ENCODE assay signal across 11 cellular contexts in the genomic region with DNA sequence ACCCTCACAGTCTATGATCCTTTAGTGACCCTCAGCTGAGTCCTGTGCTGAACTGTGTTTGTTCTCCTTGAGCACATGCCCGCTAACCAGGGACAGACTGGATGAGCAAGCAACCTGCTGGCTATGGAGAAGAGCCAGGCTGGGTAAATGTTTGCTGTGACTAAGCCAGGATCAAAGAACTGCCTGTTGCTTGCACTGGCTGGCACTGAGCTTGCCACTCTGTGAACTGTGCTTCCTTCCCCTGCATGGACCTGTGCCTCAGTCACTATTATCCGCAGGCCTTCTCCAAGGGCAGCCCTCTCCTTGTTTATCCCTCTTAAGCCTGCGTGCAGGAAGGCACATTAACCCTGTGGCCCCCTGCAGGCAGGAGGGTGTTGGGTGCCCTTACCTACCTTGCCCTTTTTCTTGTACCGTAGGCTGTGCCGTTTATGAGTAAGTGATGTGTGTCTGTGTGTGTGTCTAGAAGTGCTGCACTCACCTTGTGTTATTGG. TPM values are rescaled to one million over a fixed set of nuclear protein-coding genes. Genes with fewer than 3 reads are reported as not detected.
DNase-seq lines count a peak whose midpoint lies in the region; TF ChIP-seq lines count a peak whose summit lies in the region.
"Had no signal": no experiment of that assay in that cellular context is flagged by ENCODE, and none has a peak within 500 bp of the region (broad histone marks: within the 10 kb centered on the region; RNA-seq: fewer than 3 reads in every experiment).

No MANE protein-coding gene starts in this region.

- H3K9me3 Mint-ChIP-seq in endodermal cell: no peaks in the 10 kb centered on the region

- in situ Hi-C loops in GM13976 (cut with MboI; ENCODE audit: low sequenced_read_pairs, unreplicated experiment): no loop called here

- no peak for TF ChIP-seq POLR2A in Peyer's patch (IDR thresholded peaks at IDR 0.05)

- TF ChIP-seq CTCF in DOHH2 (IDR thresholded peaks at IDR 0.05; ENCODE audit: low read depth, low read length, poor library complexity, severe bottlenecking) (no peak), Peyer's patch (IDR thresholded peaks at IDR 0.05) (no peak), endodermal cell (conservative IDR thresholded peaks at IDR 0.05) (no peak), osteoblast (IDR thresholded peaks at IDR 0.05; ENCODE audit: extremely low read depth, low read depth, low read length) (no peak), GM13976 (IDR thresholded peaks at IDR 0.05; ENCODE audit: borderline replicate concordance, control extremely low read depth, extremely low read depth, insufficient read depth, missing control alignments) (no peak)

- H3K9me3 ChIP-seq in DOHH2 (ENCODE audit: control insufficient read depth, insufficient read depth, low read length) (no peaks in the 10 kb centered on the region), Peyer's patch (no peaks in the 10 kb centered on the region), endodermal cell (ENCODE audit: control insufficient read depth, low read length) (no peaks in the 10 kb centered on the region), osteoblast (ENCODE audit: low read depth, low read length) (no peaks in the 10 kb centered on the region)

- H3K27ac Mint-ChIP-seq in endodermal cell: peak overlapping the region; percentile 12

- H3F3A ChIP-seq in DOHH2 (ENCODE audit: control insufficient read depth, insufficient read depth): no peaks in the 10 kb centered on the region

- peaks cover 1% of the 10 kb centered on the region for H3K36me3 Mint-ChIP-seq in endodermal cell (ENCODE audit: low read depth)

- peaks cover 5% of the 10 kb centered on the region for H3K4me1 Mint-ChIP-seq in endodermal cell

- whole genome bisulfite sequencing in endodermal cell (ENCODE audit: insufficient coverage in 1 of 2, insufficient read length in 1 of 2), 2 experiments: 77 to 100% methylated on average over 2 to 5 of the region's 5 CpGs

- H3K9ac ChIP-seq in endodermal cell (ENCODE audit: extremely low read depth, low read length, poor library complexity, severe bottlenecking): no peak overlapping the region

- H3K27ac ChIP-seq in DOHH2 (ENCODE audit: low read depth, low read length) (no peak overlapping the region), Peyer's patch (peak overlapping the region; percentile 29 to 96 (median 65)), endodermal cell (ENCODE audit: low read depth, low read length) (no peak overlapping the region), osteoblast (ENCODE audit: low read depth, low read length) (peak overlapping the region; percentile 14)

- peaks cover under 1% of the 10 kb centered on the region; the same call in 1 of the 2 replicates for H3K79me2 ChIP-seq in DOHH2 (ENCODE audit: control insufficient read depth, low read length)
- H3K79me2 ChIP-seq in osteoblast (ENCODE audit: insufficient read depth, low read length): peaks cover under 1% of the 10 kb centered on the region

- H3K36me3 ChIP-seq in DOHH2 (ENCODE audit: control insufficient read depth, low read length) (peaks cover 53% of the 10 kb centered on the region), Peyer's patch (peaks cover 0 to 22% (median 0%) of the 10 kb centered on the region in 3 donors), endodermal cell (ENCODE audit: control insufficient read depth, insufficient read depth, low read length) (peaks cover 14% of the 10 kb centered on the region), osteoblast (ENCODE audit: insufficient read depth, low read length) (peaks cover 20% of the 10 kb centered on the region)

- no peaks in the 10 kb centered on the region for H3K27me3 ChIP-seq in DOHH2 (ENCODE audit: control insufficient read depth, low read length)
- H3K27me3 ChIP-seq in Peyer's patch: no peaks in the 10 kb centered on the region
- no peaks in the 10 kb centered on the region for H3K27me3 ChIP-seq in endodermal cell (ENCODE audit: control insufficient read depth, insufficient read depth, low read length, poor library complexity, severe bottlenecking)
- no peaks in the 10 kb centered on the region for H3K27me3 ChIP-seq in osteoblast (ENCODE audit: insufficient read depth, low read length)

- no peaks in the 10 kb centered on the region for H3K9me2 ChIP-seq in DOHH2 (replicated peaks; ENCODE audit: control insufficient read depth, low read length)

- H3K4me1 ChIP-seq in DOHH2 (ENCODE audit: control insufficient read depth, low read length) (peaks cover 32% of the 10 kb centered on the region), Peyer's patch (peaks cover 0 to 44% (median 8%) of the 10 kb centered on the region in 4 donors), endodermal cell (ENCODE audit: control insufficient read depth, insufficient read depth, low read length) (no peaks in the 10 kb centered on the region), osteoblast (ENCODE audit: insufficient read depth, low read length) (peaks cover 43% of the 10 kb centered on the region)

- H3K27me3 Mint-ChIP-seq in endodermal cell (ENCODE audit: insufficient read depth): no peaks in the 10 kb centered on the region

- H3K4me3 ChIP-seq in DOHH2 (ENCODE audit: low read length) (peak overlapping the region; percentile 51; the same call in 1 of the 2 replicates), Peyer's patch (no peak overlapping the region), endodermal cell (ENCODE audit: low read length) (no peak overlapping the region), osteoblast (ENCODE audit: insufficient read depth, low read length) (no peak overlapping the region)

- H4K20me1 ChIP-seq in DOHH2 (ENCODE audit: control insufficient read depth, insufficient read depth, low read depth, low read length) (no peaks in the 10 kb centered on the region), osteoblast (ENCODE audit: insufficient read depth, low read length) (no peaks in the 10 kb centered on the region)

- DNase-seq in Peyer's patch (peak in 2 of 3 donors; percentile 62 to 70), endodermal cell (no peak), osteoblast (ENCODE audit: insufficient read length, low spot score, missing footprints) (no peak), AG08396 (ENCODE audit: low spot score) (no peak), RKO (ENCODE audit: low spot score) (no peak), AG20443 (ENCODE audit: low spot score) (no peak), GM13976 (ENCODE audit: low spot score) (no peak)

- no peak overlapping the region for H3K4me3 Mint-ChIP-seq in endodermal cell

- H2AFZ ChIP-seq in osteoblast (ENCODE audit: low read length): no peak overlapping the region

- H3K4me2 ChIP-seq in DOHH2 (ENCODE audit: low read length) (peak overlapping the region; percentile 71), osteoblast (ENCODE audit: insufficient read depth, low read length) (peak overlapping the region; percentile 82)

RNA-seq across cellular contexts. Expression of gene PNPO, which starts 7.4 kb away (rescaled TPM):
- total RNA-seq in Peyer's patch (100 to 1,000 TPM in 1 of 4 donors, 10 to 100 TPM in 3; 23.9 to 103 (median 64.6) TPM), endodermal cell (10 to 100 TPM in 1 of 2 donors, 1 to 10 TPM in 1; 8.5 to 10.4 TPM), osteoblast (31.5 and 32.4 TPM in 2 replicates)
- 7.9 TPM for polyA plus RNA-seq in endodermal cell (2013, experiment 1 of 2)
- 7.4 TPM for polyA plus RNA-seq in endodermal cell (2013, experiment 2 of 2)

RNA-seq across cellular contexts. Expression of gene PRR15L, which starts 8.9 kb away (rescaled TPM):
- 100 to 1,000 TPM in 3 of 4 donors, 10 to 100 TPM in 1; 88.3 to 358 (median 288) TPM for total RNA-seq in Peyer's patch
- under 1 TPM; 0.57 to 0.60 TPM for total RNA-seq in endodermal cell
- polyA plus RNA-seq in endodermal cell (2013, experiment 1 of 2): not detected
- not detected for polyA plus RNA-seq in endodermal cell (2013, experiment 2 of 2)
- total RNA-seq in osteoblast: not detected in 2 replicates
- total RNA-seq: dermis microvascular lymphatic vessel endothelial cell; pulmonary artery endothelial cell; T-helper 1 cell treated with Interleukin-12 subunit alpha and Interleukin-12 subunit beta and Interleukin-4 antibody, amounts not matched to agents 30 ng/mL and 1 ng/mL, for 36 hours had no signal

RNA-seq across cellular contexts. Expression of gene CDK5RAP3, which starts 22.2 kb away (rescaled TPM):
- total RNA-seq in Peyer's patch (1,000 to 10,000 TPM in 1 of 4 donors, 100 to 1,000 TPM in 3; 198 to 1,062 (median 553) TPM), endodermal cell (100 to 1,000 TPM; 171 to 198 TPM), osteoblast (46.6 and 50.3 TPM in 2 replicates)
- polyA plus RNA-seq in endodermal cell (2013, experiment 1 of 2): 245 TPM
- polyA plus RNA-seq in endodermal cell (2013, experiment 2 of 2): 217 TPM

RNA-seq across cellular contexts. Expression of gene SP2, which starts 52.7 kb away (rescaled TPM):
- total RNA-seq in Peyer's patch (10 to 100 TPM in 3 of 4 donors, 1 to 10 TPM in 1; 8.6 to 29.7 (median 16.6) TPM), endodermal cell (10 to 100 TPM; 12.8 to 13.4 TPM), osteoblast (2.4 and 2.5 TPM in 2 replicates)
- polyA plus RNA-seq in endodermal cell (2013, experiment 1 of 2): 17.2 TPM
- 14.8 TPM for polyA plus RNA-seq in endodermal cell (2013, experiment 2 of 2)

Comparison
In these comparisons a context has a peak if more than half of its experiments do, and no peak if none do; other contexts are left out.
1. H3K27ac ChIP-seq: peak in Peyer's patch (4 of 4) and osteoblast (single experiment); none in DOHH2 (single experiment) and endodermal cell (single experiment).
2. DNase-seq: peak in Peyer's patch (2 of 3); none in endodermal cell (single experiment), osteoblast (single experiment), AG08396 (single experiment), RKO (single experiment), AG20443 (single experiment) and GM13976 (single experiment).
3. RNA of gene PRR15L, which starts 8.9 kb away (total RNA-seq): 88.3 to 358 TPM in Peyer's patch; 0.57 to 0.60 TPM in endodermal cell and not detected in osteoblast; every median in the first group is over 10 times any median in the second.